1 cellular context compared by ENCODE assay signal in genomic region chr17:58517928-58518609, GRCh38.
TF ChIP-seq lines count a peak whose summit lies in the region.

No MANE protein-coding gene starts in this region.

TF ChIP-seq in HepG2, 621 proteins besides CTCF, POLR2A, EP300 and RAD21 (continued from another document and continues in another):
- TF ChIP-seq BCL3 (CRISPR knock-in tag; IDR thresholded peaks at IDR 0.05) (no peak), ZNF570 (CRISPR knock-in tag; IDR thresholded peaks at IDR 0.05; ENCODE audit: borderline replicate concordance) (no peak), SIN3B (IDR thresholded peaks at IDR 0.05; ENCODE audit: low read length) (peak; percentile 93), ZNF597 (CRISPR knock-in tag; IDR thresholded peaks at IDR 0.05) (no peak), JDP2 (CRISPR knock-in tag; IDR thresholded peaks at IDR 0.05; ENCODE audit: borderline replicate concordance) (no peak), JUN (CRISPR knock-in tag; IDR thresholded peaks at IDR 0.05) (no peak), ZNF780A (CRISPR knock-in tag; IDR thresholded peaks at IDR 0.05) (no peak), THAP7 (CRISPR knock-in tag; IDR thresholded peaks at IDR 0.05) (peak; percentile 99), HOXA7 (CRISPR knock-in tag; IDR thresholded peaks at IDR 0.05) (no peak), ZNF274 (CRISPR knock-in tag; IDR thresholded peaks at IDR 0.05) (no peak), ZNF557 (CRISPR knock-in tag; IDR thresholded peaks at IDR 0.05) (no peak), HOXA5 (CRISPR knock-in tag; IDR thresholded peaks at IDR 0.05) (no peak), ZNF33B (CRISPR knock-in tag; IDR thresholded peaks at IDR 0.05) (no peak; the same call in 1 of the 2 replicates), HNF1A (IDR thresholded peaks at IDR 0.05; ENCODE audit: low read depth) (0 out of 2 replicates have a peak, but pooled peaks have one; percentile 37), HNF1A (CRISPR knock-in tag; IDR thresholded peaks at IDR 0.05; ENCODE audit: borderline replicate concordance) (peak; percentile 69; the same call in 1 of the 2 replicates), ZNF790 (CRISPR knock-in tag; IDR thresholded peaks at IDR 0.05; ENCODE audit: borderline replicate concordance) (no peak), TCF7 (IDR thresholded peaks at IDR 0.05; ENCODE audit: low read depth) (no peak), ZNF775 (CRISPR knock-in tag; IDR thresholded peaks at IDR 0.05; ENCODE audit: borderline replicate concordance) (no peak), RFX3 (CRISPR knock-in tag; IDR thresholded peaks at IDR 0.05) (peak; percentile 10; the same call in 1 of the 2 replicates), ZNF770 (CRISPR knock-in tag; IDR thresholded peaks at IDR 0.05) (peak; percentile 46; the same call in 1 of the 2 replicates), ZNF446 (CRISPR knock-in tag; IDR thresholded peaks at IDR 0.05) (no peak), ZFYVE20 (CRISPR knock-in tag; IDR thresholded peaks at IDR 0.05; ENCODE audit: borderline replicate concordance, low read depth) (no peak), HNF4A (CRISPR knock-in tag; IDR thresholded peaks at IDR 0.05) (no peak; the same call in 1 of the 2 replicates), NR1H2 (CRISPR knock-in tag; IDR thresholded peaks at IDR 0.05; ENCODE audit: borderline replicate concordance, low read depth) (peak; percentile 61; the same call in 1 of the 2 replicates), ZBTB21 (CRISPR knock-in tag; IDR thresholded peaks at IDR 0.05) (no peak), IRX3 (CRISPR knock-in tag; IDR thresholded peaks at IDR 0.05; ENCODE audit: borderline replicate concordance, low read depth) (no peak), BRD4 (CRISPR knock-in tag; IDR thresholded peaks at IDR 0.05) (0 out of 2 replicates have a peak, but pooled peaks have one; percentile 32), KDM1A (CRISPR knock-in tag; IDR thresholded peaks at IDR 0.05) (no peak), PHF5A (CRISPR knock-in tag; IDR thresholded peaks at IDR 0.05; ENCODE audit: low read depth, unreplicated experiment) (no peak), ARNT2 (CRISPR knock-in tag; IDR thresholded peaks at IDR 0.05; ENCODE audit: low read depth) (0 out of 2 replicates have a peak, but pooled peaks have one; percentile 29), ATM (IDR thresholded peaks at IDR 0.05; ENCODE audit: borderline replicate concordance) (no peak), ZNF562 (CRISPR knock-in tag; IDR thresholded peaks at IDR 0.05; ENCODE audit: borderline replicate concordance) (no peak), PATZ1 (CRISPR knock-in tag; IDR thresholded peaks at IDR 0.05) (no peak), MXD3 (CRISPR knock-in tag; IDR thresholded peaks at IDR 0.05) (peak; percentile 61; the same call in 1 of the 2 replicates), KLF6 (CRISPR knock-in tag; IDR thresholded peaks at IDR 0.05) (peak; percentile 43; the same call in 1 of the 2 replicates), PLRG1 (conservative IDR thresholded peaks at IDR 0.05) (no peak), ELK4 (CRISPR knock-in tag; IDR thresholded peaks at IDR 0.05; ENCODE audit: borderline replicate concordance) (no peak), HNF1B (CRISPR knock-in tag; IDR thresholded peaks at IDR 0.05) (peak; percentile 62), KLF11 (CRISPR knock-in tag; IDR thresholded peaks at IDR 0.05) (peak; percentile 99), ZBTB37 (CRISPR knock-in tag; IDR thresholded peaks at IDR 0.05) (no peak), ARID3A (IDR thresholded peaks at IDR 0.05; ENCODE audit: low read depth, low read length) (no peak), ZNF3 (CRISPR knock-in tag; IDR thresholded peaks at IDR 0.05) (peak; percentile 42; the same call in 1 of the 2 replicates), ZNF17 (CRISPR knock-in tag; IDR thresholded peaks at IDR 0.05) (no peak), PREB (CRISPR knock-in tag; IDR thresholded peaks at IDR 0.05) (no peak)
